Comparison of ENCODE assay signal across 1 cellular context in genomic region chr1:152034654-152035405, GRCh38.
TF ChIP-seq lines count a peak whose summit lies in the region.

No MANE protein-coding gene starts in this region.

TF ChIP-seq in K562, 482 proteins besides CTCF, POLR2A, EP300 and RAD21 (continued from another document and continues in another):
- TF ChIP-seq PKNOX1 (IDR thresholded peaks at IDR 0.05) (peak; percentile 97), BCL6 (CRISPR knock-in tag; IDR thresholded peaks at IDR 0.05) (no peak), TAF9B (IDR thresholded peaks at IDR 0.05; ENCODE audit: partially characterized antibody) (peak; percentile 69), POLR2G (IDR thresholded peaks at IDR 0.05; ENCODE audit: low read depth, low read length) (no peak; the same call in 1 of the 2 replicates), SP2 (IDR thresholded peaks at IDR 0.05; ENCODE audit: extremely low read depth, low read depth, low read length, poor library complexity, severe bottlenecking) (no peak), ZNF232 (CRISPR knock-in tag; IDR thresholded peaks at IDR 0.05) (no peak), ZNF311 (CRISPR knock-in tag; IDR thresholded peaks at IDR 0.05) (no peak), ZNF165 (CRISPR knock-in tag; IDR thresholded peaks at IDR 0.05; ENCODE audit: borderline replicate concordance) (no peak), NR2C1 (IDR thresholded peaks at IDR 0.05) (no peak), NR2C1 (tag; IDR thresholded peaks at IDR 0.05) (0 out of 2 replicates have a peak, but pooled peaks have one; percentile 19), PML (IDR thresholded peaks at IDR 0.05; ENCODE audit: low read length) (no peak), ZBTB49 (CRISPR knock-in tag; IDR thresholded peaks at IDR 0.05; ENCODE audit: borderline replicate concordance) (no peak), ZNF668 (CRISPR knock-in tag; IDR thresholded peaks at IDR 0.05) (no peak), ZNF217 (CRISPR knock-in tag; IDR thresholded peaks at IDR 0.05) (no peak), SMC3 (conservative IDR thresholded peaks at IDR 0.05; ENCODE audit: insufficient read depth, low read depth, low read length) (0 out of 2 replicates have a peak, but pooled peaks have one; percentile 41), ZNF280A (IDR thresholded peaks at IDR 0.05; ENCODE audit: low read depth, partially characterized antibody) (no peak), ARID4B (CRISPR knock-in tag; IDR thresholded peaks at IDR 0.05) (no peak), TAL1 (IDR thresholded peaks at IDR 0.05) (no peak), HNRNPK (IDR thresholded peaks at IDR 0.05; ENCODE audit: low read depth, low read length, poor library complexity, severe bottlenecking) (no peak), RREB1 (CRISPR knock-in tag; IDR thresholded peaks at IDR 0.05) (no peak), MIER1 (IDR thresholded peaks at IDR 0.05; ENCODE audit: low read depth) (no peak), IFI16 (CRISPR knock-in tag; IDR thresholded peaks at IDR 0.05) (no peak), NCOA6 (IDR thresholded peaks at IDR 0.05) (no peak; the same call in 1 of the 2 replicates), TRIM28 (IDR thresholded peaks at IDR 0.05) (no peak), TGIF2 (CRISPR knock-in tag; IDR thresholded peaks at IDR 0.05) (no peak), SMAD1 (IDR thresholded peaks at IDR 0.05; ENCODE audit: low read depth, low read length, partially characterized antibody) (peak; percentile 43), KLF13 (tag; IDR thresholded peaks at IDR 0.05; ENCODE audit: borderline replicate concordance, low read depth) (no peak), ZNF740 (CRISPR knock-in tag; IDR thresholded peaks at IDR 0.05) (no peak), ZNF740 (tag; IDR thresholded peaks at IDR 0.05) (no peak), ATF3 (IDR thresholded peaks at IDR 0.05) (peak; percentile 60; the same call in 1 of the 2 replicates), ATF3 (CRISPR knock-in tag; conservative IDR thresholded peaks at IDR 0.05) (no peak), RNF2 (IDR thresholded peaks at IDR 0.05) (no peak), BRD9 (IDR thresholded peaks at IDR 0.05; ENCODE audit: low read depth, partially characterized antibody) (no peak), BHLHE40 (IDR thresholded peaks at IDR 0.05; ENCODE audit: low read length) (peak; percentile 56), ZFP91 (CRISPR knock-in tag; IDR thresholded peaks at IDR 0.05) (no peak), PATZ1 (CRISPR knock-in tag; IDR thresholded peaks at IDR 0.05; ENCODE audit: borderline replicate concordance) (no peak), NFE2L1 (tag; IDR thresholded peaks at IDR 0.05; ENCODE audit: borderline replicate concordance, low read depth) (no peak), KLF6 (CRISPR knock-in tag; IDR thresholded peaks at IDR 0.05; ENCODE audit: borderline replicate concordance) (no peak), FOS (IDR thresholded peaks at IDR 0.05; ENCODE audit: extremely low read depth, insufficient read length) (no peak), GATAD2A (IDR thresholded peaks at IDR 0.05) (no peak), ZNF347 (CRISPR knock-in tag; IDR thresholded peaks at IDR 0.05; ENCODE audit: low read depth) (no peak), HDAC8 (tag; IDR thresholded peaks at IDR 0.05) (0 out of 2 replicates have a peak, but pooled peaks have one; percentile 56), MEIS2 (IDR thresholded peaks at IDR 0.05; ENCODE audit: partially characterized antibody) (peak; percentile 99)
